Comparison of ENCODE assay signal across 2 cellular contexts in genomic region chr1:36149237-36149972, GRCh38.
TF ChIP-seq lines count a peak whose summit lies in the region.

TSS of gene TRAPPC3 (minus strand) at chr1:36149486. CDS start at chr1:36149378, 108 bp downstream.

TF ChIP-seq in IMR-90, 13 proteins besides CTCF, POLR2A, EP300 and RAD21:
- TF ChIP-seq MAZ (IDR thresholded peaks at IDR 0.05; ENCODE audit: borderline replicate concordance, low read depth, low read length) (peak; percentile 48), CHD1 (IDR thresholded peaks at IDR 0.05; ENCODE audit: low read depth, low read length) (no peak), RCOR1 (IDR thresholded peaks at IDR 0.05; ENCODE audit: insufficient replicate concordance, low read length) (peak; percentile 76), MXI1 (IDR thresholded peaks at IDR 0.05; ENCODE audit: borderline replicate concordance, low read depth, low read length) (peak; percentile 45; the same call in 1 of the 2 replicates), SMC3 (IDR thresholded peaks at IDR 0.05; ENCODE audit: low read depth, low read length) (peak; percentile 94), MAFK (IDR thresholded peaks at IDR 0.05; ENCODE audit: low read depth, low read length) (0 out of 2 replicates have a peak, but pooled peaks have one; percentile 4), NFE2L2 (IDR thresholded peaks at IDR 0.05; ENCODE audit: low read depth, low read length) (peak; percentile 15; the same call in 1 of the 2 replicates), BHLHE40 (IDR thresholded peaks at IDR 0.05; ENCODE audit: low read depth, low read length) (no peak), USF2 (IDR thresholded peaks at IDR 0.05; ENCODE audit: low read depth, low read length) (peak; percentile 69), ELK1 (IDR thresholded peaks at IDR 0.05; ENCODE audit: borderline replicate concordance, low read depth, low read length) (no peak), RFX5 (IDR thresholded peaks at IDR 0.05; ENCODE audit: low read depth, low read length) (no peak), CEBPB (IDR thresholded peaks at IDR 0.05; ENCODE audit: low read depth, low read length) (0 out of 2 replicates have a peak, but pooled peaks have one; percentile 29), FOS (IDR thresholded peaks at IDR 0.05; ENCODE audit: low read depth, low read length) (peak; percentile 84)

TF ChIP-seq in endothelial cell of umbilical vein, 7 proteins besides CTCF, POLR2A, EP300 and RAD21:
- TF ChIP-seq EZH2 (IDR thresholded peaks at IDR 0.05; ENCODE audit: borderline replicate concordance, low read depth, low read length, severe bottlenecking) (no peak), GATA2 (IDR thresholded peaks at IDR 0.05; ENCODE audit: insufficient read depth, insufficient read length, low read depth, low read length) (no peak), JUN (IDR thresholded peaks at IDR 0.05; ENCODE audit: borderline replicate concordance, insufficient read depth, insufficient read length, low read depth) (peak; percentile 46), POLR2AphosphoS5 (IDR thresholded peaks at IDR 0.05; ENCODE audit: insufficient read depth, low read depth, low read length) (peak; percentile 92), FOS (IDR thresholded peaks at IDR 0.05; ENCODE audit: borderline replicate concordance, insufficient read depth, low read length) (peak; percentile 53), MYC (IDR thresholded peaks at IDR 0.05; ENCODE audit: low read depth, low read length) (peak; percentile 5), MAX (IDR thresholded peaks at IDR 0.05; ENCODE audit: insufficient read depth, insufficient read length) (peak; percentile 51)
